ENCODE assay signal across 16 cellular contexts in the genomic region with DNA sequence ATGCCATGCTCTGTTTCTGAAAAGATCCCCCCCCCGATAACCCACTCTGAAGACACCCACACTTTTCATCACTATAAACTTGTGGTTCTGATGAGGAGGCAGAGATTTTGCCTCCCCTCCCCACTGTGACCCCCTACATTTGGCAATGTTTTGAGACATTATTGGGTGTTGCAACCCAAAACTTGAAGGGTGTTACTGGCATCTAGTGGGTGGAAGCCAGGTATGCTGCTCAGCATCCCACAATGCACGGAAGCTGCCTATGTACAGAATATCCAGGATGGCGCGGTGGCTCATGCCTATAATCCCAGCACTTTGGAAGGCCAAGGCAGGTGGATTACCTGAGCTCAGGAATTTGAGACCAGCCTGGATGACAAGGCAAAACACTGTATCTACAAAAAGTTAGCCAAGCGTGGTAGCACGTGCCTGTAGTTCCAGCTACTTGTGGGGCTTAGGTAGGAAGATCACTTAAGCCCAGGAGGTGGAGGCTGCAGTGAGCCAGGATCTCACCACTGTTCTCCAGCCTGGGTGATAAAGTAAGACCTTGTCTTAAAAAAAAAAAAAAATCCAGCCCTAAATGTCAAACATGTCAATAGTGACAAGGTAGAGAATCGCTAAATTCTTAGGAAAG.
DNase-seq lines count a peak whose midpoint lies in the region; FAIRE-seq and TF ChIP-seq lines count a peak whose summit lies in the region.
"Had no signal": no experiment of that assay in that cellular context is flagged by ENCODE, and none has a peak within 500 bp of the region (broad histone marks: within the 10 kb centered on the region; RNA-seq: fewer than 3 reads in every experiment).

No MANE protein-coding gene starts in this region.

- H3K27ac ChIP-seq in BLaER1 treated with 17β-estradiol and CSF1 and Interleukin-3, amounts not matched to agents 10 nM and 100 nM: no peak overlapping the region
- no peak overlapping the region for H3K27ac ChIP-seq in H1 (ENCODE audit: low read depth, low read length)
- H3K27ac ChIP-seq in substantia nigra (ENCODE audit: low read depth, low read length, poor library complexity, severe bottlenecking): peak overlapping the region; percentile 74
- H3K27ac ChIP-seq: KMS-11 had no signal

- CTCF ChIA-PET in H1 (lab: Charles Lee; ENCODE audit: partially characterized antibody): interaction anchor here (0.5 to 2.7 kb wide), 14 partner anchors 11 to 799 kb away, joined by 3 to 13 read pairs (median 4); no protein-coding TSS in a partner anchor

- H2BK120ac ChIP-seq in H1 (replicated peaks; ENCODE audit: low read depth, low read length): no peak overlapping the region

- H2AK5ac ChIP-seq in H1 (ENCODE audit: low read depth, low read length): no peak overlapping the region

- H2BK12ac ChIP-seq in H1 (ENCODE audit: low read depth, low read length): no peak overlapping the region

- H3F3A ChIP-seq in Loucy (ENCODE audit: low read depth): no peaks in the 10 kb centered on the region

- H3K9me2 ChIP-seq in Loucy (replicated peaks; ENCODE audit: low read depth, low read length): no peaks in the 10 kb centered on the region

- H4K8ac ChIP-seq in H1 (ENCODE audit: extremely low read depth, insufficient read depth, low read length): peak overlapping the region; percentile 12; the same call in 1 of the 2 replicates

- H3K23ac ChIP-seq in H1 (ENCODE audit: insufficient read length): no peak overlapping the region

- no peak overlapping the region for H3K9ac ChIP-seq in BLaER1 treated with 17β-estradiol and CSF1 and Interleukin-3, amounts not matched to agents 10 nM and 100 nM
- H3K9ac ChIP-seq in Loucy (ENCODE audit: low read depth, low read length, poor library complexity, severe bottlenecking) (no peak overlapping the region), H1 (replicated peaks in 1 of 4; ENCODE audit: extremely low read depth in 1 of 4, low read depth in 3 of 4, low read length in 3 of 4) (no peak overlapping the region)
- H3K9ac ChIP-seq: KMS-11 had no signal

- no peak for TF ChIP-seq EP300 in H1 (IDR thresholded peaks at IDR 0.05; ENCODE audit: borderline replicate concordance in 1 of 2, low read depth in 2 of 2, low read length in 2 of 2)

- no peak overlapping the region for H4K5ac ChIP-seq in H1 (ENCODE audit: insufficient read length, low read depth, low read length)

- no peak overlapping the region for H2BK5ac ChIP-seq in H1 (ENCODE audit: low read depth, low read length)

- H3K23me2 ChIP-seq in H1 (ENCODE audit: low read depth, low read length): no peaks in the 10 kb centered on the region

- FAIRE-seq in H1 (lab: Jason Lieb, UNC) (no peak), H54 (lab: Jason Lieb, UNC) (no peak)

- no peak overlapping the region for H2BK20ac ChIP-seq in H1 (ENCODE audit: low read length)

- H4K91ac ChIP-seq in H1 (replicated peaks; ENCODE audit: insufficient read length, low read length): no peak overlapping the region

- H3K79me1 ChIP-seq in H1 (ENCODE audit: low read depth, low read length): no peaks in the 10 kb centered on the region

- peak; percentile 41 to 56; a peak in 3 of 4 replicates for TF ChIP-seq RAD21 in H1 (IDR thresholded peaks at IDR 0.05 in 1 of 2, conservative IDR thresholded peaks at IDR 0.05 in 1 of 2; ENCODE audit: low read depth in 2 of 2, low read length in 2 of 2)

- peaks cover 26 to 74% (median 47%) of the 10 kb centered on the region in 10 experiments for H3K4me1 ChIP-seq in BLaER1 treated with 17β-estradiol and CSF1 and Interleukin-3, amounts not matched to agents 10 nM and 100 nM
- H3K4me1 ChIP-seq in Loucy (ENCODE audit: insufficient read depth, low read length, poor library complexity, severe bottlenecking) (no peaks in the 10 kb centered on the region), H1 (replicated peaks in 1 of 4; ENCODE audit: control insufficient read depth in 3 of 4, insufficient read depth in 4 of 4, low read length in 3 of 4) (peaks cover 0 to 3% (median 2%) of the 10 kb centered on the region in 4 experiments; a peak in 5 of 7 replicates)
- H3K4me1 ChIP-seq: Caco-2 had no signal

- H3K56ac ChIP-seq in H1 (replicated peaks; ENCODE audit: insufficient read length, low read depth, low read length): no peak overlapping the region

- H3K79me2 ChIP-seq in Loucy (ENCODE audit: insufficient read depth, low read length) (no peaks in the 10 kb centered on the region), H1 (ENCODE audit: control insufficient read depth in 1 of 2, insufficient read depth in 2 of 2, low read length in 2 of 2) (no peaks in the 10 kb centered on the region)

- H3K36me3 ChIP-seq in BLaER1 treated with 17β-estradiol and CSF1 and Interleukin-3, amounts not matched to agents 10 nM and 100 nM: 0 out of 22 replicates have a peak, but pooled peaks cover 0 to 3% (median 0%) of the 10 kb centered on the region in 11 experiments
- no peaks in the 10 kb centered on the region for H3K36me3 ChIP-seq in Loucy (ENCODE audit: insufficient read depth, low read length)
- no peaks in the 10 kb centered on the region for H3K36me3 ChIP-seq in H1 (ENCODE audit: control insufficient read depth in 2 of 4, insufficient read depth in 4 of 4, low read length in 3 of 4)

- H2BK15ac ChIP-seq in H1 (ENCODE audit: low read length): no peak overlapping the region

- H3K9me3 ChIP-seq in BLaER1 treated with 17β-estradiol and CSF1 and Interleukin-3, amounts not matched to agents 10 nM and 100 nM (replicated peaks in 1 of 11): peaks cover 0 to 7% (median 0%) of the 10 kb centered on the region in 11 experiments; a peak in 2 of 22 replicates
- H3K9me3 ChIP-seq in Loucy (ENCODE audit: insufficient read depth, low read depth, low read length) (no peaks in the 10 kb centered on the region), H1 (ENCODE audit: insufficient read depth in 2 of 2, low read depth in 1 of 2, low read length in 1 of 2) (no peaks in the 10 kb centered on the region)
- H3K9me3 ChIP-seq: Caco-2 had no signal

- DNase-seq in H1 (ENCODE audit: low read depth in 1 of 2, low spot score in 2 of 2): no peak
- no peak for DNase-seq in substantia nigra (lab: John Stamatoyannopoulos, UW)
- no peak for DNase-seq in DMS 273 (lab: John Stamatoyannopoulos, UW; ENCODE audit: unreplicated experiment)
- no peak for DNase-seq in H54 (ENCODE audit: insufficient read length, low spot score)
- no peak for DNase-seq in HK-2 (ENCODE audit: unreplicated experiment)
- DNase-seq: Caco-2; CD4-positive, CD25-positive, alpha-beta regulatory T cell; NCI-H1092; NCI-H146; NCI-H2081 treated with DMSO at 0.1 percent for 48 hours; NCI-H226; NCI-H524 treated with DMSO at 0.1 percent for 48 hours; SIG-M5 had no signal

- TF ChIP-seq CTCF in Loucy (conservative IDR thresholded peaks at IDR 0.05; ENCODE audit: low read length) (0 out of 2 replicates have a peak, but pooled peaks have one; percentile 24), H1 (IDR thresholded peaks at IDR 0.05; ENCODE audit: control extremely low read depth in 1 of 3, insufficient read depth in 1 of 3, low read depth in 1 of 3, low read length in 3 of 3) (peak in 2 of 3 experiments; percentile 22 to 24; a peak in 2 of 4 replicates)

- no peak overlapping the region for H3K18ac ChIP-seq in H1 (ENCODE audit: extremely low read depth, low read length)

- POLR2A ChIA-PET in H1 (lab: Charles Lee; ENCODE audit: partially characterized antibody): interaction anchor here (1.0 kb wide), 1 partner anchor 28 kb away, joined by 3 read pairs; no protein-coding TSS in a partner anchor

- TF ChIP-seq POLR2A in H1 (IDR thresholded peaks at IDR 0.05; ENCODE audit: control extremely low read depth in 1 of 2, low read depth in 2 of 2, low read length in 2 of 2) (no peak), H54 (IDR thresholded peaks at IDR 0.05; ENCODE audit: low read depth, low read length) (no peak)

- WGBS in H1 (ENCODE audit: extremely low coverage in 1 of 2, insufficient coverage in 1 of 2, insufficient read length in 1 of 2, insufficient replicate concordance in 2 of 2, low coverage in 1 of 2, low lambda C conversion rate in 2 of 2, missing lambda C conversion rate in 1 of 2), 2 experiments: 93% methylated on average over 7 of the region's 7 CpGs; no CpG with 5 or more reads in 1 of the 2 experiments

- H3K4me3 ChIP-seq in BLaER1 treated with 17β-estradiol and CSF1 and Interleukin-3, amounts not matched to agents 10 nM and 100 nM: no peak overlapping the region
- no peak overlapping the region for H3K4me3 ChIP-seq in Loucy (ENCODE audit: low read length, poor library complexity, severe bottlenecking)
- H3K4me3 ChIP-seq in H1 (ENCODE audit: extremely low read depth in 1 of 4, insufficient read depth in 2 of 4, low read depth in 3 of 4, low read length in 4 of 4): no peak overlapping the region

- H2AFZ ChIP-seq in Loucy (ENCODE audit: low read length) (no peak overlapping the region), H1 (ENCODE audit: low read length) (no peak overlapping the region)

- peak overlapping the region in 8 of 11 experiments; percentile 7 to 61 (median 32); a peak in 13 of 22 replicates for H3K4me2 ChIP-seq in BLaER1 treated with 17β-estradiol and CSF1 and Interleukin-3, amounts not matched to agents 10 nM and 100 nM
- no peak overlapping the region for H3K4me2 ChIP-seq in Loucy (ENCODE audit: low read depth, low read length, poor library complexity, severe bottlenecking)
- no peak overlapping the region for H3K4me2 ChIP-seq in H1 (ENCODE audit: insufficient read depth in 1 of 2, low read depth in 2 of 2, low read length in 2 of 2)
- H3K4me2 ChIP-seq: KMS-11 had no signal

- H3K14ac ChIP-seq in H1 (ENCODE audit: insufficient read length): no peak overlapping the region

- no peak overlapping the region for H3K4ac ChIP-seq in H1 (replicated peaks; ENCODE audit: insufficient read length, low read depth, low read length)

- H3K27me3 ChIP-seq in BLaER1 treated with 17β-estradiol and CSF1 and Interleukin-3, amounts not matched to agents 10 nM and 100 nM: no peaks in the 10 kb centered on the region
- H3K27me3 ChIP-seq in Loucy (ENCODE audit: insufficient read depth, low read length, poor library complexity, severe bottlenecking): no peaks in the 10 kb centered on the region
- H3K27me3 ChIP-seq in H1 (replicated peaks in 1 of 4; ENCODE audit: control insufficient read depth in 3 of 4, extremely low read depth in 1 of 4, insufficient read depth in 3 of 4, low read length in 3 of 4): no peaks in the 10 kb centered on the region

- no peaks in the 10 kb centered on the region for H4K20me1 ChIP-seq in BLaER1 treated with 17β-estradiol and CSF1 and Interleukin-3, amounts not matched to agents 10 nM and 100 nM
- H4K20me1 ChIP-seq in Loucy (ENCODE audit: insufficient read depth, low read length, poor library complexity, severe bottlenecking): no peaks in the 10 kb centered on the region
- H4K20me1 ChIP-seq in H1 (replicated peaks in 1 of 2; ENCODE audit: control insufficient read depth in 1 of 2, insufficient read depth in 2 of 2, low read length in 2 of 2): no peaks in the 10 kb centered on the region

TF ChIP-seq in H1, 55 proteins besides CTCF, POLR2A, EP300 and RAD21 (continues in another document):
- no peak for TF ChIP-seq EGR1 (IDR thresholded peaks at IDR 0.05; ENCODE audit: borderline replicate concordance, low read depth, low read length)
- no peak for TF ChIP-seq SP2 (IDR thresholded peaks at IDR 0.05; ENCODE audit: low read length)
- no peak for TF ChIP-seq RXRA (IDR thresholded peaks at IDR 0.05; ENCODE audit: insufficient read depth, low read depth, low read length)
- TF ChIP-seq ASH2L (IDR thresholded peaks at IDR 0.05; ENCODE audit: low read length): no peak
- no peak for TF ChIP-seq TBP (IDR thresholded peaks at IDR 0.05; ENCODE audit: low read depth, low read length)

Comparison
In these comparisons a context has a peak if more than half of its experiments do, and no peak if none do; other contexts are left out.
1. H3K4me2 ChIP-seq: peak in BLaER1 treated with 17β-estradiol and CSF1 and Interleukin-3, amounts not matched to agents 10 nM and 100 nM (8 of 11); none in Loucy (single experiment) and H1 (0 of 2).